17 cellular contexts compared by ENCODE assay signal in the genomic region with DNA sequence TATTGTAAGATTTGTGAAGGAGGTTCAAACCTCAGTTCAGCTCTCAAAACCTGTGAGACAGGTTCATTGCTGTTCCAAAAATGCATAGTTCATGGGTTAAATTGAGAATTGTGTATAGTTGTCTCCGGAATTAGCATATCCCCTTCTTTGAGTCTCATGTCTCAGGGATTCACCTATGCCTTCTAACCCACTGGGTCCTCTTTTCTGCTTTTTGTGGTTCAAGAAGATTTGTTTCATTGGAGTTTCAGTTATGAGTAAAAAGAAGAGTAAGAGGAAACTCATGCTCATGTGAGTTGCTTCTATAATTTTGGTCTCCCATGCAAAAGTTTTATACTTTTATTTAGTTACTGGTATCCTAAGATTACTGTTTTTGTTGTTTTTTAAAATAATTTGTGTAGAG.
DNase-seq lines count a peak whose midpoint lies in the region; ATAC-seq, FAIRE-seq and TF ChIP-seq lines count a peak whose summit lies in the region.
"Had no signal": no experiment of that assay in that cellular context is flagged by ENCODE, and none has a peak within 500 bp of the region (broad histone marks: within the 10 kb centered on the region; RNA-seq: fewer than 3 reads in every experiment).

No MANE protein-coding gene starts in this region.

- peaks cover 0 to 3% of the 10 kb centered on the region in 2 experiments; a peak in 2 of 5 replicates for H3K4me1 ChIP-seq in K562 (replicated peaks in 1 of 2; ENCODE audit: control insufficient read depth in 2 of 2, insufficient read depth in 2 of 2, low read length in 2 of 2)
- H3K4me1 ChIP-seq: Peyer's patch had no signal

- H3K9me3 ChIP-seq in K562 (replicated peaks; ENCODE audit: control insufficient read depth, insufficient read depth, low read depth, low read length): no peaks in the 10 kb centered on the region
- H3K9me3 ChIP-seq: Peyer's patch had no signal

- H3K27ac ChIP-seq in K562 (ENCODE audit: extremely low read depth, low read depth, low read length): no peak overlapping the region
- H3K27ac ChIP-seq: Peyer's patch had no signal

- H2AFZ ChIP-seq in K562 (ENCODE audit: low read depth, low read length): 0 out of 2 replicates have a peak overlapping the region, but pooled peaks have one; percentile 6

- 59% methylated on average over 1 of the region's 1 CpG for WGBS in K562 (ENCODE audit: insufficient coverage, low coverage, missing lambda C conversion rate)

- H4K20me1 ChIP-seq in K562 (replicated peaks; ENCODE audit: control insufficient read depth, insufficient read depth, low read length): no peaks in the 10 kb centered on the region

- H3K79me2 ChIP-seq in K562 (ENCODE audit: control insufficient read depth, insufficient read depth, low read length): no peaks in the 10 kb centered on the region

- DNase-seq in K562 (ENCODE audit: extremely low read depth in 1 of 4, low spot score in 3 of 4) (no peak), NCI-H748 treated with DMSO at 0.1 percent for 48 hours (lab: John Stamatoyannopoulos, UW) (no peak), NCI-H187 (lab: John Stamatoyannopoulos, UW) (no peak), DMS 273 treated with DMSO at 0.1 percent for 48 hours (lab: John Stamatoyannopoulos, UW) (no peak), KG1 (lab: John Stamatoyannopoulos, UW) (no peak)
- DNase-seq: activated naive CD8-positive, alpha-beta T cell treated with anti-CD3 and anti-CD28 coated beads, Interleukin-2, amount 10 ng/mL, durations not matched to agents 7 days and 5 days; cortex of kidney; GOT3; islet precursor cell; KBM-7; naive B cell; NCI-H2107; Peyer's patch; substantia nigra had no signal

- no TSS peak for BruUV-seq in K562 (replicated peaks; lab: Mats Ljungman, UMichigan)

- intact Hi-C loops in K562 (cut with micrococcal nuclease): no loop called here

- TF ChIP-seq RAD21 in K562 (CRISPR knock-in tag; conservative IDR thresholded peaks at IDR 0.05 in 1 of 2, IDR thresholded peaks at IDR 0.05 in 1 of 2): no peak

- no peak for TF ChIP-seq POLR2A in K562 (conservative IDR thresholded peaks at IDR 0.05)

- in situ Hi-C loops in K562 (cut with MboI): no loop called here

- CTCF ChIA-PET in K562 (lab: Yijun Ruan, JAX; ENCODE audit: low intra/inter-chr PET ratio): no interaction called here

- POLR2A ChIA-PET in K562 (lab: Yijun Ruan, JAX): no interaction called here

- TF ChIP-seq CTCF in K562 (IDR thresholded peaks at IDR 0.05 in 2 of 3, conservative IDR thresholded peaks at IDR 0.05 in 1 of 3; ENCODE audit: insufficient read depth in 2 of 3, low read depth in 1 of 3, low read length in 3 of 3): no peak

- H3K9me1 ChIP-seq in K562 (ENCODE audit: control insufficient read depth, insufficient read depth, low read length): no peaks in the 10 kb centered on the region

- H3K36me3 ChIP-seq in K562 (ENCODE audit: control insufficient read depth, insufficient read depth, low read length): no peaks in the 10 kb centered on the region
- H3K36me3 ChIP-seq: Peyer's patch had no signal

- ATAC-seq in GM18909 (IDR thresholded peaks at IDR 0.05; ENCODE audit: poor library complexity, unreplicated experiment) (peak; percentile 83), GM21723 (IDR thresholded peaks at IDR 0.05; ENCODE audit: unreplicated experiment) (peak; percentile 73), HG03103 (IDR thresholded peaks at IDR 0.05; ENCODE audit: low read depth, unreplicated experiment) (peak; percentile 79), K562 (no peak)

- no peak overlapping the region for H3K9ac ChIP-seq in K562 (ENCODE audit: insufficient read depth in 1 of 2, low read depth in 2 of 2, low read length in 2 of 2)

- no peak overlapping the region for H3K4me2 ChIP-seq in K562 (ENCODE audit: insufficient read depth, low read length)

- no peak overlapping the region for H3K4me3 ChIP-seq in K562
- H3K4me3 ChIP-seq: Peyer's patch had no signal

- no peaks in the 10 kb centered on the region for H3K27me3 ChIP-seq in K562 (ENCODE audit: control insufficient read depth in 2 of 2, insufficient read depth in 2 of 2, low read length in 2 of 2)
- H3K27me3 ChIP-seq: Peyer's patch had no signal

- no peak for FAIRE-seq in K562 (lab: Jason Lieb, UNC)

- TF ChIP-seq EP300 in K562 (IDR thresholded peaks at IDR 0.05; ENCODE audit: low read length): no peak

TF ChIP-seq in K562, 482 proteins besides CTCF, POLR2A, EP300 and RAD21:
- TF ChIP-seq ZSCAN32 (CRISPR knock-in tag; IDR thresholded peaks at IDR 0.05): no peak
- TF ChIP-seq CHCHD3 (CRISPR knock-in tag; IDR thresholded peaks at IDR 0.05): no peak
- TF ChIP-seq MAFG (tag; conservative IDR thresholded peaks at IDR 0.05): no peak
- no peak for TF ChIP-seq TFAP4 (CRISPR knock-in tag; IDR thresholded peaks at IDR 0.05; ENCODE audit: borderline replicate concordance)
